In genomic region chr10:115975031-115975430, GRCh38 we compare ENCODE assay signal across 21 cellular contexts.
DNase-seq lines count a peak whose midpoint lies in the region; ATAC-seq and TF ChIP-seq lines count a peak whose summit lies in the region.
"Had no signal": no experiment of that assay in that cellular context is flagged by ENCODE, and none has a peak within 500 bp of the region (broad histone marks: within the 10 kb centered on the region; RNA-seq: fewer than 3 reads in every experiment).

No MANE protein-coding gene starts in this region.

- H2AK5ac ChIP-seq in neuronal stem cell (ENCODE audit: low read depth, low read length): no peak overlapping the region

- H3K14ac ChIP-seq in neuronal stem cell (ENCODE audit: low read length): no peak overlapping the region

- no peak overlapping the region for H2BK5ac ChIP-seq in neuronal stem cell (ENCODE audit: low read length)

- H3K27ac ChIP-seq in left ventricle myocardium inferior (replicated peaks) (no peak overlapping the region), neuronal stem cell (replicated peaks; ENCODE audit: low read length) (no peak overlapping the region), upper lobe of right lung (no peak overlapping the region)
- H3K27ac ChIP-seq: BLaER1 treated with 17β-estradiol and CSF1 and Interleukin-3, amounts not matched to agents 10 nM and 100 nM; SJSA1 had no signal

- peak overlapping the region; percentile 23 for H3K18ac ChIP-seq in neuronal stem cell (ENCODE audit: low read length)

- H3K4ac ChIP-seq in neuronal stem cell (ENCODE audit: low read length): no peak overlapping the region

- no peak overlapping the region for H2BK12ac ChIP-seq in neuronal stem cell (ENCODE audit: low read length)

- H3K9ac ChIP-seq in neuronal stem cell (ENCODE audit: low read depth, low read length, poor library complexity): no peak overlapping the region
- H3K9ac ChIP-seq: BLaER1 treated with 17β-estradiol and CSF1 and Interleukin-3, amounts not matched to agents 10 nM and 100 nM had no signal

- H2BK15ac ChIP-seq in neuronal stem cell (ENCODE audit: low read length): no peak overlapping the region

- no peak overlapping the region for H4K8ac ChIP-seq in neuronal stem cell (ENCODE audit: low read depth, low read length)

- H2AFZ ChIP-seq in neuronal stem cell (ENCODE audit: low read length): peak overlapping the region; percentile 56

- TF ChIP-seq CTCF in left ventricle myocardium inferior (IDR thresholded peaks at IDR 0.05; ENCODE audit: borderline replicate concordance): no peak
- TF ChIP-seq CTCF in upper lobe of right lung (IDR thresholded peaks at IDR 0.05): no peak

- ATAC-seq in left cardiac atrium (peak; percentile 18 to 50), upper lobe of right lung (peak; percentile 16), HG03108 (IDR thresholded peaks at IDR 0.05; ENCODE audit: unreplicated experiment) (no peak)
- ATAC-seq: Right ventricle myocardium inferior had no signal

- no peaks in the 10 kb centered on the region for H3K36me3 ChIP-seq in left ventricle myocardium inferior
- H3K36me3 ChIP-seq in neuronal stem cell (replicated peaks in 1 of 2; ENCODE audit: control insufficient read depth in 2 of 2, insufficient read depth in 2 of 2, low read length in 2 of 2): no peaks in the 10 kb centered on the region
- no peaks in the 10 kb centered on the region for H3K36me3 ChIP-seq in upper lobe of right lung
- H3K36me3 ChIP-seq: BLaER1 treated with 17β-estradiol and CSF1 and Interleukin-3, amounts not matched to agents 10 nM and 100 nM; SJSA1 had no signal

- peaks cover 15% of the 10 kb centered on the region for H3K27me3 ChIP-seq in left ventricle myocardium inferior (ENCODE audit: low read depth)
- H3K27me3 ChIP-seq in neuronal stem cell (ENCODE audit: control insufficient read depth in 3 of 3, insufficient read depth in 3 of 3, low read depth in 1 of 3, low read length in 3 of 3): no peaks in the 10 kb centered on the region
- no peaks in the 10 kb centered on the region for H3K27me3 ChIP-seq in upper lobe of right lung
- H3K27me3 ChIP-seq: BLaER1 treated with 17β-estradiol and CSF1 and Interleukin-3, amounts not matched to agents 10 nM and 100 nM; SJSA1 had no signal

- no CpG with 5 or more reads among the region's 6 CpGs for WGBS in neuronal stem cell (ENCODE audit: extremely low coverage in 2 of 2, insufficient read length in 2 of 2, insufficient replicate concordance in 1 of 2), 2 donors

- no peak overlapping the region for H3K4me3 ChIP-seq in left ventricle myocardium inferior
- H3K4me3 ChIP-seq in neuronal stem cell (ENCODE audit: low read length in 2 of 2): no peak overlapping the region
- H3K4me3 ChIP-seq in upper lobe of right lung: no peak overlapping the region
- H3K4me3 ChIP-seq: BLaER1 treated with 17β-estradiol and CSF1 and Interleukin-3, amounts not matched to agents 10 nM and 100 nM; SJSA1 had no signal

- no peak overlapping the region for H2BK120ac ChIP-seq in neuronal stem cell (ENCODE audit: low read depth, low read length)

- DNase-seq in left cardiac atrium (no peak), left ventricle myocardium inferior (no peak), ecto neural progenitor cell (ENCODE audit: low spot score) (peak; percentile 25), neuronal stem cell (ENCODE audit: low spot score) (no peak), upper lobe of right lung (no peak), occipital lobe (lab: John Stamatoyannopoulos, UW) (no peak), COLO668 (lab: John Stamatoyannopoulos, UW; ENCODE audit: unreplicated experiment) (no peak)
- DNase-seq: 8988T; CD4-positive, alpha-beta memory T cell; DMS153; GOT3; KG1; NCI-H1092 treated with DMSO at 0.1 percent for 48 hours; NCI-H2029; NCI-H2171; NCI-H446; NCI-H526 had no signal

- H4K91ac ChIP-seq in neuronal stem cell (ENCODE audit: low read depth, low read length, poor library complexity): no peak overlapping the region

- no peak overlapping the region for H3K4me2 ChIP-seq in neuronal stem cell (ENCODE audit: insufficient read depth, low read length, poor library complexity, severe bottlenecking)
- H3K4me2 ChIP-seq: BLaER1 treated with 17β-estradiol and CSF1 and Interleukin-3, amounts not matched to agents 10 nM and 100 nM had no signal

- H3K9me3 ChIP-seq in left ventricle myocardium inferior (replicated peaks) (peaks cover 7% of the 10 kb centered on the region), neuronal stem cell (replicated peaks in 1 of 2; ENCODE audit: control insufficient read depth in 2 of 2, insufficient read depth in 1 of 2, low read depth in 1 of 2, low read length in 2 of 2) (no peaks in the 10 kb centered on the region), upper lobe of right lung (no peaks in the 10 kb centered on the region)
- H3K9me3 ChIP-seq: BLaER1 treated with 17β-estradiol and CSF1 and Interleukin-3, amounts not matched to agents 10 nM and 100 nM; SJSA1 had no signal

- no peak overlapping the region for H3K23ac ChIP-seq in neuronal stem cell (ENCODE audit: low read depth, low read length, poor library complexity)

- no peaks in the 10 kb centered on the region for H3K79me1 ChIP-seq in neuronal stem cell (ENCODE audit: low read depth, low read length)

- no peaks in the 10 kb centered on the region for H3K4me1 ChIP-seq in left ventricle myocardium inferior
- no peaks in the 10 kb centered on the region for H3K4me1 ChIP-seq in neuronal stem cell (ENCODE audit: control insufficient read depth in 2 of 2, insufficient read depth in 1 of 2, low read depth in 1 of 2, low read length in 2 of 2)
- no peaks in the 10 kb centered on the region for H3K4me1 ChIP-seq in upper lobe of right lung
- H3K4me1 ChIP-seq: BLaER1 treated with 17β-estradiol and CSF1 and Interleukin-3, amounts not matched to agents 10 nM and 100 nM; SJSA1 had no signal

- intact Hi-C loops in left cardiac atrium (cut with DNase I): no loop called here
- intact Hi-C loops in left ventricle myocardium inferior (cut with micrococcal nuclease): no loop called here
- intact Hi-C loops in upper lobe of right lung (cut with DNase I): no loop called here
